26 cellular contexts compared by ENCODE assay signal in genomic region chr16:58842746-58843145, GRCh38.
DNase-seq lines count a peak whose midpoint lies in the region; ATAC-seq, FAIRE-seq and TF ChIP-seq lines count a peak whose summit lies in the region.
"Had no signal": no experiment of that assay in that cellular context is flagged by ENCODE, and none has a peak within 500 bp of the region (broad histone marks: within the 10 kb centered on the region; RNA-seq: fewer than 3 reads in every experiment).

No MANE protein-coding gene starts in this region.

- TF ChIP-seq RAD21 in HepG2 (CRISPR knock-in tag; IDR thresholded peaks at IDR 0.05) = no peak

- no peak for TF ChIP-seq CTCF in right lobe of liver (IDR thresholded peaks at IDR 0.05)
- TF ChIP-seq CTCF in HepG2 (CRISPR knock-in tag; IDR thresholded peaks at IDR 0.05) = no peak
- TF ChIP-seq CTCF in PC-3 (conservative IDR thresholded peaks at IDR 0.05; ENCODE audit: low read depth, low read length) = no peak

- TF ChIP-seq EP300 in HepG2 (IDR thresholded peaks at IDR 0.05; ENCODE audit: low read depth in 2 of 2, low read length in 2 of 2) = no peak
- no peak for TF ChIP-seq EP300 in HepG2 (CRISPR knock-in tag; IDR thresholded peaks at IDR 0.05; ENCODE audit: borderline replicate concordance)

- in situ Hi-C loops in HepG2 (cut with HindIII; ENCODE audit: extremely low pct_ligation_motif_present, low pct_unique_long_range_greater_than_20kb) = no loop called here

- no peak overlapping the region for H3K27ac ChIP-seq in right lobe of liver
- no peak overlapping the region for H3K27ac ChIP-seq in HepG2 (ENCODE audit: extremely low read length, insufficient read depth, low read length)
- no peak overlapping the region for H3K27ac ChIP-seq in PC-3 (ENCODE audit: low read length)
- H3K27ac ChIP-seq: 22Rv1, heart right ventricle, KMS-11, RWPE1, tibial artery had no signal

- ATAC-seq in right lobe of liver = peak; percentile 33 to 75 (median 56)
- ATAC-seq in HepG2 = no peak
- ATAC-seq in GM21528 (IDR thresholded peaks at IDR 0.05; ENCODE audit: low FRiP score, unreplicated experiment) = peak; percentile 63
- peak; percentile 80 for ATAC-seq in HG03064 (IDR thresholded peaks at IDR 0.05; ENCODE audit: low read depth, unreplicated experiment)
- ATAC-seq in PC-3 = no peak
- ATAC-seq: heart right ventricle; naive thymus-derived CD4-positive, alpha-beta T cell; SK-N-SH treated with all-trans-retinoic acid at 6 μM for 48 hours; WTC11 had no signal

- TF ChIP-seq POLR2A in right lobe of liver (IDR thresholded peaks at IDR 0.05) (no peak), HepG2 (IDR thresholded peaks at IDR 0.05; ENCODE audit: insufficient read depth in 1 of 2, low read depth in 2 of 2, low read length in 2 of 2) (no peak)

- CTCF ChIA-PET in HepG2 (lab: Yijun Ruan, JAX; ENCODE audit: low intra/inter-chr PET ratio, low total read pairs) (no interaction called here), PC-3 (lab: Charles Lee) (no interaction called here)

- H3K9ac ChIP-seq in HepG2 (ENCODE audit: insufficient read depth, low read depth, low read length) = no peak overlapping the region
- no peak overlapping the region for H3K9ac ChIP-seq in PC-3 (ENCODE audit: low read length)
- H3K9ac ChIP-seq: KMS-11 had no signal

- no peaks in the 10 kb centered on the region for H3F3A ChIP-seq in PC-3 (ENCODE audit: low read length, unreplicated experiment)

- POLR2A ChIA-PET in HepG2 (lab: Yijun Ruan, JAX) (no interaction called here), PC-3 (lab: Charles Lee; ENCODE audit: unreplicated experiment) (no interaction called here)

- peaks cover 0 to 10% (median 2%) of the 10 kb centered on the region in 4 donors for H3K4me1 ChIP-seq in right lobe of liver
- H3K4me1 ChIP-seq in HepG2 (ENCODE audit: insufficient read depth, low read length) = peaks cover 8% of the 10 kb centered on the region
- H3K4me1 ChIP-seq in PC-3 (ENCODE audit: insufficient read depth, low read length) = no peaks in the 10 kb centered on the region
- H3K4me1 ChIP-seq: heart right ventricle, tibial artery had no signal

- H3K4me2 ChIP-seq in HepG2 (ENCODE audit: low read depth, low read length) = no peak overlapping the region
- no peak overlapping the region for H3K4me2 ChIP-seq in PC-3 (ENCODE audit: low read length)
- H3K4me2 ChIP-seq: KMS-11, smooth muscle cell had no signal

- H3K27me3 ChIP-seq in right lobe of liver = no peaks in the 10 kb centered on the region
- H3K27me3 ChIP-seq in HepG2 (ENCODE audit: control insufficient read depth in 1 of 2, insufficient read depth in 2 of 2, low read length in 2 of 2) = no peaks in the 10 kb centered on the region
- peaks cover 15% of the 10 kb centered on the region; the same call in 1 of the 2 replicates for H3K27me3 ChIP-seq in PC-3 (ENCODE audit: low read length)
- H3K27me3 ChIP-seq: heart right ventricle, tibial artery had no signal

- BruUV-seq in HepG2 (replicated peaks; lab: Mats Ljungman, UMichigan) (no TSS peak), PC-3 (replicated peaks; lab: Mats Ljungman, UMichigan) (no TSS peak)

- H3K79me2 ChIP-seq in HepG2 (ENCODE audit: insufficient read depth, low read length) (no peaks in the 10 kb centered on the region), PC-3 (ENCODE audit: low read length) (no peaks in the 10 kb centered on the region)

- H3K4me3 ChIP-seq in right lobe of liver (no peak overlapping the region), HepG2 (replicated peaks in 1 of 3; ENCODE audit: insufficient read depth in 1 of 3, low read depth in 2 of 3, low read length in 3 of 3) (no peak overlapping the region), PC-3 (ENCODE audit: low read length) (no peak overlapping the region)
- H3K4me3 ChIP-seq: heart right ventricle, smooth muscle cell, tibial artery had no signal

- H3K36me3 ChIP-seq in right lobe of liver = no peaks in the 10 kb centered on the region
- no peaks in the 10 kb centered on the region for H3K36me3 ChIP-seq in HepG2 (replicated peaks in 1 of 2; ENCODE audit: control insufficient read depth in 1 of 2, insufficient read depth in 2 of 2, low read length in 2 of 2)
- no peaks in the 10 kb centered on the region for H3K36me3 ChIP-seq in PC-3 (ENCODE audit: low read depth, low read length)
- H3K36me3 ChIP-seq: heart right ventricle, tibial artery had no signal

- intact Hi-C loops in right lobe of liver (cut with DNase I) (no loop called here), HepG2 (cut with micrococcal nuclease; ENCODE audit: unreplicated experiment) (loop anchor here (10.0 kb wide), 1 partner anchor 402 kb away; no protein-coding TSS in a partner anchor), PC-3 (cut with micrococcal nuclease) (no loop called here)

- H4K20me1 ChIP-seq in HepG2 (ENCODE audit: insufficient read depth, low read length) = no peaks in the 10 kb centered on the region
- no peaks in the 10 kb centered on the region for H4K20me1 ChIP-seq in PC-3 (ENCODE audit: low read length)

- H3K9me3 ChIP-seq in right lobe of liver (no peaks in the 10 kb centered on the region), HepG2 (ENCODE audit: low read length) (no peaks in the 10 kb centered on the region), PC-3 (ENCODE audit: low read length) (no peaks in the 10 kb centered on the region)
- H3K9me3 ChIP-seq: tibial artery had no signal

- H2AFZ ChIP-seq in HepG2 (ENCODE audit: low read length) (no peak overlapping the region), PC-3 (ENCODE audit: low read length) (no peak overlapping the region)

- FAIRE-seq in HepG2 (lab: Jason Lieb, UNC) = no peak
- FAIRE-seq: G401.6, H54 had no signal

- no peak for DNase-seq in right lobe of liver
- DNase-seq in HepG2 (ENCODE audit: low spot score) = no peak
- DNase-seq in PC-3 = no peak
- DNase-seq in NCI-H2171 treated with DMSO at 0.1 percent for 48 hours (lab: John Stamatoyannopoulos, UW) = no peak
- DNase-seq in SKM-1 (lab: John Stamatoyannopoulos, UW; ENCODE audit: unreplicated experiment) = no peak
- DNase-seq in ureter (ENCODE audit: low spot score) = no peak
- DNase-seq: activated CD4-positive, alpha-beta T cell treated with anti-CD3 and anti-CD28 coated beads, Interleukin-2, amount 50 U/mL, for 48 hours; CD4-positive, alpha-beta memory T cell; DMS153; heart right ventricle; naive thymus-derived CD4-positive, alpha-beta T cell; NCI-H146; NCI-H2171; NCI-H526 treated with DMSO at 0.1 percent for 48 hours; stimulated activated naive CD4-positive, alpha-beta T cell; tibial artery had no signal

- H3K9me2 ChIP-seq in PC-3 (replicated peaks; ENCODE audit: low read length) = no peaks in the 10 kb centered on the region

TF ChIP-seq in HepG2, 621 proteins besides CTCF, POLR2A, EP300 and RAD21:
- TF ChIP-seq ZNF629 (CRISPR knock-in tag; conservative IDR thresholded peaks at IDR 0.05) = no peak
- TF ChIP-seq JUN (CRISPR knock-in tag; IDR thresholded peaks at IDR 0.05) = no peak
- TF ChIP-seq NR2C2 (CRISPR knock-in tag; IDR thresholded peaks at IDR 0.05; ENCODE audit: borderline replicate concordance) = no peak
TF ChIP-seq in HepG2: peak in this region for 0.

Comparison
In these comparisons a context has a peak if more than half of its experiments do, and no peak if none do; other contexts are left out.
1. ATAC-seq: peak in right lobe of liver (4 of 4), GM21528 (single experiment) and HG03064 (single experiment); none in HepG2 (single experiment) and PC-3 (single experiment).